Comparison of ENCODE assay signal across 9 cellular contexts in the genomic region with DNA sequence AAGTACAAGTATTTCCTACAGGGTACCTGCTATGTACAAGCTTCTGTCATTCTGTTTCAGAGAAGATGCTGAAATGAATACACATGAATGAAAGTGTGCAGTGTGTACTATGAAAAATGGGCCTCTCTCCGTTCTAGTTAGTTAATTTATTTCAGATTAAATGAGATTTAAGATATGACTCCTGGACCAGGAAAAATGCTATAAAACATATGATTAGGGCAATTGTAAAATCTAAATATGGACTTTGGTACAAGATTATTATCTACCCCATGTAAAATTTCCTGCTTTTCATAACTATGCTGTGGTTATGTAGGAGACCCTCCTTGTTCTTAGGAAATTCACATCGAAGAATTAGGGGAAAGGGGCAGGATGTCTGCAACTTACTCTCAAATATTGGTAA.
"Had no signal": no experiment of that assay in that cellular context is flagged by ENCODE, and none has a peak within 500 bp of the region (broad histone marks: within the 10 kb centered on the region; RNA-seq: fewer than 3 reads in every experiment).

No MANE protein-coding gene starts in this region.

- H3K4me3 Mint-ChIP-seq: GM23338, H9, IgD-negative memory B cell had no signal

- H3K4me1 Mint-ChIP-seq: H9 had no signal

- H3K4me3 ChIP-seq: GM23338 had no signal

- H3K9me3 Mint-ChIP-seq: GM23338, H9 had no signal

- H3K27ac ChIP-seq: HL-60 had no signal

- H3K27ac Mint-ChIP-seq: GM23338, H9 had no signal

- H3K36me3 Mint-ChIP-seq: IgD-negative memory B cell had no signal

- DNase-seq: H9, HCEC 1CT, KBM-7 had no signal

- ATAC-seq: GM23338, HepG2 had no signal

- FAIRE-seq: H1, H54, HepG2 had no signal

- H3K4me2 ChIP-seq: GM23338 had no signal
